ENCODE assay signal across 1 cellular context in genomic region chr2:47074691-47075090, GRCh38.
TF ChIP-seq lines count a peak whose summit lies in the region.

No MANE protein-coding gene starts in this region.

TF ChIP-seq in WTC11, 78 proteins besides CTCF, POLR2A, EP300 and RAD21 (continued from another document):
- TF ChIP-seq AFF4 (CRISPR knock-in tag; IDR thresholded peaks at IDR 0.05; ENCODE audit: borderline replicate concordance): no peak
- TF ChIP-seq ZNF121 (CRISPR knock-in tag; IDR thresholded peaks at IDR 0.05): no peak
- TF ChIP-seq ZBTB21 (CRISPR knock-in tag; IDR thresholded peaks at IDR 0.05; ENCODE audit: borderline replicate concordance): no peak
- TF ChIP-seq E2F1 (CRISPR knock-in tag; IDR thresholded peaks at IDR 0.05): no peak
